Comparison of ENCODE assay signal across 28 cellular contexts in the genomic region with DNA sequence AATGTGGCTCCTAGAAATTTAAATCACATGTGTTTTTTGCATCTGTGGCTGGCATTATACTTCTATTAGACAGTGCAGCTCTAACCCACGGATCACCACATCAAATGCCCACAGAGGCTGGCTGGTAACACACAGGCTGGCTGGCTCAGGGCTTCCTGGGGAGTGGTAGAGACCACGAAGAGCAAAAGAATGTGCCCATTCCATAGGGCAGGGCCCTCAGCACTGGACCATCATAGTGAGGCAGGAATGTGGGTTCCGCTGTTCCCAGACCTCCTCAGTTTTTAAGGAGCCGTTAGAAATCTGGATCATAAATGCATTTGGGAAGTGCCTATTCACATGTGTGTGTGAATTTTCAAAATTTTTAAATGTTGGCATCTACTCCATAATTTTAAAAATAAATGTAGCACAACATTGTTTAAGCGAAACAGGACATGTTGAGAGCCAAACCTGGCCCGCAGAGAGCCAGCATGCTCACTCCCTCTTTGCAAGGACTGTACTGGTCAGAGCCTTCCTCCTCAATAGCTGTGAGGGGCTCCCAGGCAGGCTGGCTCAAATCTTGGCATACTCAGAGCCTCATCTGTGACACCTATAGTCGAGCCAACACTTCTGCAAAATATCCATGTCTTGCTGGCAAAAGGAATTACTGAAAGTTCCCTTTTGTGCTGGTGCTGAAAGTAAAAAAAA.
"Had no signal": no experiment of that assay in that cellular context is flagged by ENCODE, and none has a peak within 500 bp of the region (broad histone marks: within the 10 kb centered on the region; RNA-seq: fewer than 3 reads in every experiment).

No MANE protein-coding gene starts in this region.

- H3K36me3 ChIP-seq: adrenal gland had no signal

- H3K4me3 ChIP-seq: adrenal gland, body of pancreas, K562, SK-N-MC had no signal

- DNase-seq: activated CD4-positive, alpha-beta T cell treated with anti-CD3 and anti-CD28 coated beads for 48 hours; activated CD4-positive, alpha-beta T cell treated with anti-CD3 and anti-CD28 coated beads, Interleukin-2, amount 50 U/mL, for 4 hours; activated CD4-positive, CD25-positive, alpha-beta regulatory T cell treated with anti-CD3 and anti-CD28 coated beads, Interleukin-2, amount 50 U/mL, for 72 hours; activated CD8-positive, alpha-beta memory T cell treated with anti-CD3 and anti-CD28 coated beads, Interleukin-2, amount 50 U/mL, for 48 hours; activated CD8-positive, alpha-beta T cell treated with anti-CD3 and anti-CD28 coated beads, Interleukin-2, amount 10 ng/mL, durations not matched to agents 7 days and 5 days; activated naive CD4-positive, alpha-beta T cell treated with anti-CD3 and anti-CD28 coated beads, Interleukin-2, amount 50 U/mL, for 16 hours; activated naive CD8-positive, alpha-beta T cell treated with anti-CD3 and anti-CD28 coated beads, Interleukin-2, amount 10 ng/mL, durations not matched to agents 7 days and 5 days; activated T-cell treated with anti-CD3 and anti-CD28 coated beads, Interleukin-2, amount 50 U/mL, for 1 hour; adrenal gland; body of pancreas; Kasumi-1; NCI-H1048; NCI-H146; NCI-H187 treated with DMSO at 0.1 percent for 48 hours; NCI-H2081 treated with DMSO at 0.1 percent for 48 hours; NCI-H2171; NCI-H2227 treated with DMSO at 0.1 percent for 48 hours; NCI-H69; NK-92 treated with Interleukin-12 subunit alpha and Interleukin-12 subunit beta, amount 100 ng/mL, for 24 hours; OCI-M1; RPMI8226; SW 1271; T-helper 17 cell; T-helper 9 cell had no signal

- H3K27ac ChIP-seq: adrenal gland, body of pancreas, SK-N-MC had no signal

- H3K9me3 ChIP-seq: adrenal gland, body of pancreas had no signal

- ATAC-seq: activated CD8-positive, alpha-beta T cell treated with anti-CD3 and anti-CD28 coated beads, Interleukin-2, amount 10 ng/mL, durations not matched to agents 7 days and 5 days; body of pancreas; K562; Panc1; T-helper 17 cell; WTC11 had no signal

- H3K27me3 ChIP-seq: adrenal gland, body of pancreas had no signal

- H3K4me1 ChIP-seq: adrenal gland, body of pancreas had no signal
